24 cellular contexts compared by ENCODE assay signal in the genomic region with DNA sequence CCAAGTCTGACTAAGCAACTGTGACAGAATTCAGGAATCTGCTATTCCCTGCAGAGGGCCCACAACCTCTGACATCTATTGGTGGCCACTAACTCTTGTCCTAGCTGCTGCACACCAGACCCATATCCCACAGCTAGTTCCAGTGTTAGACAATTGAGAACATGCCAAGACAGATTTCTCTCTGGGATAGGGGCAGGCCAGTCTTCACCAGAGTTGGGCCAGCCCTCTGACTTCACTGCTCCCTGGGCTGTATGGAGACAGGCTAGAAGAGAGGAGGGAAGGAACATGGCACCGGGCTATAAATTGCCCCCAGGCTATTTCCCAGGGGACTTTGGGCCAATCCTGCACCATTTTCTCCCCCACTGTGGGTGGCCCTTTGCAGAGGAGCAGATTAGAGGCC. TPM values are rescaled to one million over a fixed set of nuclear protein-coding genes. Genes with fewer than 3 reads are reported as not detected.
A peak's percentile ranks its signal among the peaks of the same experiment; 100 is the strongest.
DNase-seq lines count a peak whose midpoint lies in the region; ATAC-seq and TF ChIP-seq lines count a peak whose summit lies in the region.
"Had no signal": no experiment of that assay in that cellular context is flagged by ENCODE, and none has a peak within 500 bp of the region (broad histone marks: within the 10 kb centered on the region; RNA-seq: fewer than 3 reads in every experiment).

No MANE protein-coding gene starts in this region.

- H3K79me2 ChIP-seq in osteoblast (ENCODE audit: insufficient read depth, low read length), result no peaks in the 10 kb centered on the region

- ATAC-seq in activated naive CD8-positive, alpha-beta T cell treated with anti-CD3 and anti-CD28 coated beads, Interleukin-2, amount 50 U/mL, for 24 hours, result no peak
- ATAC-seq: GM12878 had no signal

- H3K4me1 Mint-ChIP-seq in activated naive CD8-positive, alpha-beta T cell treated with anti-CD3 and anti-CD28 coated beads, Interleukin-2, amount 50 U/mL, for 24 hours, result no peaks in the 10 kb centered on the region
- H3K4me1 Mint-ChIP-seq: CD14-positive monocyte; CD4-positive, alpha-beta memory T cell; CD4-positive, CD25-positive, alpha-beta regulatory T cell; CD8-positive, alpha-beta memory T cell had no signal

- H3K9me3 Mint-ChIP-seq in activated naive CD8-positive, alpha-beta T cell treated with anti-CD3 and anti-CD28 coated beads, Interleukin-2, amount 50 U/mL, for 24 hours, result no peaks in the 10 kb centered on the region
- H3K9me3 Mint-ChIP-seq: CD4-positive, alpha-beta memory T cell; CD8-positive, alpha-beta memory T cell had no signal

- TF ChIP-seq CTCF in epithelial cell of esophagus (IDR thresholded peaks at IDR 0.05; ENCODE audit: insufficient read depth, low read depth, low read length, missing control alignments) (no peak), osteoblast (IDR thresholded peaks at IDR 0.05; ENCODE audit: extremely low read depth, low read depth, low read length) (no peak)

- H4K20me1 ChIP-seq in osteoblast (ENCODE audit: insufficient read depth, low read length), result no peaks in the 10 kb centered on the region
- H4K20me1 ChIP-seq: BLaER1 had no signal

- no peaks in the 10 kb centered on the region for H3K27me3 ChIP-seq in osteoblast (ENCODE audit: insufficient read depth, low read length)
- H3K27me3 ChIP-seq: BE2C, BLaER1 had no signal

- no peak overlapping the region for H2AFZ ChIP-seq in osteoblast (ENCODE audit: low read length)

- H3K27me3 Mint-ChIP-seq in activated naive CD8-positive, alpha-beta T cell treated with anti-CD3 and anti-CD28 coated beads, Interleukin-2, amount 50 U/mL, for 24 hours, result no peaks in the 10 kb centered on the region
- H3K27me3 Mint-ChIP-seq: CD4-positive, alpha-beta memory T cell; CD4-positive, CD25-positive, alpha-beta regulatory T cell; CD8-positive, alpha-beta memory T cell had no signal

- H3K27ac ChIP-seq in osteoblast (ENCODE audit: low read depth, low read length), result no peak overlapping the region
- H3K27ac ChIP-seq: BLaER1 had no signal

- H3K9me3 ChIP-seq in osteoblast (ENCODE audit: low read depth, low read length), result no peaks in the 10 kb centered on the region
- H3K9me3 ChIP-seq: BE2C, BLaER1 had no signal

- H3K36me3 Mint-ChIP-seq in activated naive CD8-positive, alpha-beta T cell treated with anti-CD3 and anti-CD28 coated beads, Interleukin-2, amount 50 U/mL, for 24 hours (ENCODE audit: low read depth), result peaks cover 8% of the 10 kb centered on the region
- H3K36me3 Mint-ChIP-seq: CD14-positive monocyte had no signal

- DNase-seq in epithelial cell of esophagus (ENCODE audit: low read depth), result peak; percentile 16
- peak; percentile 5 for DNase-seq in osteoblast (ENCODE audit: insufficient read length, low spot score, missing footprints)
- no peak for DNase-seq in putamen (ENCODE audit: low spot score)
- no peak for DNase-seq in activated naive CD8-positive, alpha-beta T cell treated with anti-CD3 and anti-CD28 coated beads, Interleukin-2, amount 50 U/mL, for 24 hours
- no peak for DNase-seq in stimulated activated CD4-positive, alpha-beta T cell treated with anti-CD3 and anti-CD28 coated beads, Interleukin-15, amount 100 ng/mL, for 24 hours
- DNase-seq: 8988T; ACHN; BE2C; C1 segment of cervical spinal cord; CD4-positive, alpha-beta memory T cell; CD4-positive, CD25-positive, alpha-beta regulatory T cell; CD8-positive, alpha-beta memory T cell; COR-L47; DMS 273 treated with DMSO at 0.1 percent for 48 hours; DMS153; DMS53; DMS79; DND-41; EL; GDM1 had no signal

- H3K27ac Mint-ChIP-seq in activated naive CD8-positive, alpha-beta T cell treated with anti-CD3 and anti-CD28 coated beads, Interleukin-2, amount 50 U/mL, for 24 hours, result no peak overlapping the region
- H3K27ac Mint-ChIP-seq: CD14-positive monocyte; CD4-positive, alpha-beta memory T cell; CD4-positive, CD25-positive, alpha-beta regulatory T cell; CD8-positive, alpha-beta memory T cell had no signal

- no peaks in the 10 kb centered on the region for H3K36me3 ChIP-seq in osteoblast (ENCODE audit: insufficient read depth, low read length)
- H3K36me3 ChIP-seq: BE2C, BLaER1 had no signal

- H3K4me3 Mint-ChIP-seq in activated naive CD8-positive, alpha-beta T cell treated with anti-CD3 and anti-CD28 coated beads, Interleukin-2, amount 50 U/mL, for 24 hours, result no peak overlapping the region
- H3K4me3 Mint-ChIP-seq: CD14-positive monocyte; CD4-positive, alpha-beta memory T cell; CD4-positive, CD25-positive, alpha-beta regulatory T cell; CD8-positive, alpha-beta memory T cell had no signal

- H3K4me3 ChIP-seq in epithelial cell of esophagus (ENCODE audit: low read length) (no peak overlapping the region), osteoblast (ENCODE audit: insufficient read depth, low read length) (no peak overlapping the region)
- H3K4me3 ChIP-seq: BLaER1, GM12878 had no signal

- H3K4me1 ChIP-seq in osteoblast (ENCODE audit: insufficient read depth, low read length), result no peaks in the 10 kb centered on the region
- H3K4me1 ChIP-seq: BE2C, BLaER1 had no signal

- no peak overlapping the region for H3K4me2 ChIP-seq in osteoblast (ENCODE audit: insufficient read depth, low read length)
- H3K4me2 ChIP-seq: BLaER1 had no signal

RNA-seq across cellular contexts. Expression of a gene that starts 32.7 kb away (rescaled TPM):
- under 0.01 TPM in 2 replicates for total RNA-seq in osteoblast
- total RNA-seq: CD4-positive, alpha-beta memory T cell; CD4-positive, CD25-positive, alpha-beta regulatory T cell; CD8-positive, alpha-beta memory T cell; G401; GM12878 had no signal

Comparison
In these comparisons a context has a peak if more than half of its experiments do, and no peak if none do; other contexts are left out.
1. DNase-seq: peak in epithelial cell of esophagus (single experiment) and osteoblast (single experiment); none in putamen (single experiment), activated naive CD8-positive, alpha-beta T cell treated with anti-CD3 and anti-CD28 coated beads, Interleukin-2, amount 50 U/mL, for 24 hours (single experiment) and stimulated activated CD4-positive, alpha-beta T cell treated with anti-CD3 and anti-CD28 coated beads, Interleukin-15, amount 100 ng/mL, for 24 hours (single experiment).